8 cellular contexts compared by ENCODE assay signal in genomic region chr2:226792155-226792871, GRCh38. TPM values are rescaled to one million over a fixed set of nuclear protein-coding genes. Genes with fewer than 3 reads are reported as not detected.
DNase-seq lines count a peak whose midpoint lies in the region; ATAC-seq and TF ChIP-seq lines count a peak whose summit lies in the region.

No MANE protein-coding gene starts in this region.

- 23% methylated on average over 7 of the region's 7 CpGs for WGBS in liver

- peaks cover 45 to 66% (median 58%) of the 10 kb centered on the region in 10 experiments for H3K4me1 ChIP-seq in BLaER1 treated with 17β-estradiol and CSF1 and Interleukin-3, amounts not matched to agents 10 nM and 100 nM
- H3K4me1 ChIP-seq in HUES48 (ENCODE audit: control insufficient read depth, insufficient read depth, low read length) (peaks cover 47% of the 10 kb centered on the region), liver (ENCODE audit: control insufficient read depth in 4 of 4, insufficient read depth in 4 of 4, low read length in 3 of 4) (peaks cover 4 to 68% (median 42%) of the 10 kb centered on the region in 4 donors), upper lobe of right lung (peaks cover 20% of the 10 kb centered on the region)

- no peak for DNase-seq in astrocyte of the cerebellum (ENCODE audit: low read depth)
- no peak for DNase-seq in upper lobe of right lung
- DNase-seq in GM03348 (ENCODE audit: low spot score) = no peak
- DNase-seq in GF-D8 (lab: John Stamatoyannopoulos, UW) = no peak

- ATAC-seq in upper lobe of right lung (no peak), GM18867 (IDR thresholded peaks at IDR 0.05; ENCODE audit: unreplicated experiment) (no peak)

- H3K36me3 ChIP-seq in BLaER1 treated with 17β-estradiol and CSF1 and Interleukin-3, amounts not matched to agents 10 nM and 100 nM = 0 out of 22 replicates have a peak, but pooled peaks cover 0 to 6% (median 0%) of the 10 kb centered on the region in 11 experiments
- H3K36me3 ChIP-seq in HUES48 (ENCODE audit: control insufficient read depth, insufficient read depth, low read length) (peaks cover 31% of the 10 kb centered on the region), liver (ENCODE audit: control insufficient read depth in 4 of 4, insufficient read depth in 3 of 4, low read depth in 1 of 4, low read length in 3 of 4) (no peaks in the 10 kb centered on the region), upper lobe of right lung (no peaks in the 10 kb centered on the region)

- peaks cover 0 to 5% (median 0%) of the 10 kb centered on the region in 11 experiments; a peak in 1 of 22 replicates for H3K9me3 ChIP-seq in BLaER1 treated with 17β-estradiol and CSF1 and Interleukin-3, amounts not matched to agents 10 nM and 100 nM (replicated peaks in 1 of 11)
- no peaks in the 10 kb centered on the region for H3K9me3 ChIP-seq in HUES48 (ENCODE audit: control insufficient read depth, insufficient read depth, low read length)
- no peaks in the 10 kb centered on the region for H3K9me3 ChIP-seq in liver (ENCODE audit: control insufficient read depth in 4 of 4, low read length in 3 of 4)
- H3K9me3 ChIP-seq in upper lobe of right lung = no peaks in the 10 kb centered on the region

- H3K4me2 ChIP-seq in BLaER1 treated with 17β-estradiol and CSF1 and Interleukin-3, amounts not matched to agents 10 nM and 100 nM = peak overlapping the region; percentile 58 to 99 (median 84)

- H3K27ac ChIP-seq in BLaER1 treated with 17β-estradiol and CSF1 and Interleukin-3, amounts not matched to agents 10 nM and 100 nM = peak overlapping the region; percentile 77 to 97 (median 92); a peak in 21 of 22 replicates
- H3K27ac ChIP-seq in HUES48 (ENCODE audit: low read depth, low read length) (peak overlapping the region; percentile 91), liver (ENCODE audit: low read depth in 1 of 2, low read length in 2 of 2) (peak overlapping the region; percentile 95 to 99), upper lobe of right lung (peak overlapping the region; percentile 92)

- no peak for TF ChIP-seq CTCF in astrocyte of the cerebellum (IDR thresholded peaks at IDR 0.05; ENCODE audit: low read depth, low read length, missing control alignments)
- TF ChIP-seq CTCF in liver (IDR thresholded peaks at IDR 0.05; ENCODE audit: low read depth, low read length, missing input control) = no peak
- no peak for TF ChIP-seq CTCF in upper lobe of right lung (IDR thresholded peaks at IDR 0.05)

- H3K4me3 ChIP-seq in BLaER1 treated with 17β-estradiol and CSF1 and Interleukin-3, amounts not matched to agents 10 nM and 100 nM = peak overlapping the region; percentile 61 to 76 (median 63)
- peak overlapping the region; percentile 71 for H3K4me3 ChIP-seq in HUES48 (ENCODE audit: low read depth, low read length)
- peak overlapping the region; percentile 88 for H3K4me3 ChIP-seq in astrocyte of the cerebellum (ENCODE audit: low read depth, low read length)
- H3K4me3 ChIP-seq in liver (ENCODE audit: low read depth in 1 of 3, low read length in 3 of 3) = peak overlapping the region; percentile 61 to 71 (median 61)
- peak overlapping the region; percentile 71 for H3K4me3 ChIP-seq in upper lobe of right lung

- peaks cover 0 to 43% (median 0%) of the 10 kb centered on the region in 11 experiments; a peak in 4 of 22 replicates for H3K27me3 ChIP-seq in BLaER1 treated with 17β-estradiol and CSF1 and Interleukin-3, amounts not matched to agents 10 nM and 100 nM
- H3K27me3 ChIP-seq in HUES48 (ENCODE audit: control insufficient read depth, insufficient read depth, low read length) (no peaks in the 10 kb centered on the region), liver (ENCODE audit: control insufficient read depth in 4 of 4, insufficient read depth in 4 of 4, low read length in 3 of 4) (no peaks in the 10 kb centered on the region), upper lobe of right lung (no peaks in the 10 kb centered on the region)

- H4K20me1 ChIP-seq in BLaER1 treated with 17β-estradiol and CSF1 and Interleukin-3, amounts not matched to agents 10 nM and 100 nM = peaks cover 0 to 22% (median 7%) of the 10 kb centered on the region in 11 experiments; a peak in 9 of 22 replicates

- in situ Hi-C loops in astrocyte of the cerebellum (cut with HindIII; ENCODE audit: low sequenced_read_pairs) = loop anchor here (25.0 kb wide), 3 partner anchors 580 to 1130 kb away; no protein-coding TSS in a partner anchor

- peak overlapping the region; percentile 86 to 93 (median 89) for H3K9ac ChIP-seq in BLaER1 treated with 17β-estradiol and CSF1 and Interleukin-3, amounts not matched to agents 10 nM and 100 nM
- H3K9ac ChIP-seq in HUES48 (ENCODE audit: low read depth, low read length) (peak overlapping the region; percentile 60), liver (ENCODE audit: low read depth in 1 of 2, low read length in 2 of 2) (peak overlapping the region; percentile 72 to 77)

- intact Hi-C loops in upper lobe of right lung (cut with DNase I) = loop anchor here (10.0 kb wide), 1 partner anchor 148 kb away; no protein-coding TSS in a partner anchor

- no peak for TF ChIP-seq RAD21 in liver (IDR thresholded peaks at IDR 0.05)

TF ChIP-seq in liver, 16 proteins besides CTCF, POLR2A, EP300 and RAD21:
- TF ChIP-seq MAX (IDR thresholded peaks at IDR 0.05) = no peak
- TF ChIP-seq SP1 (IDR thresholded peaks at IDR 0.05) = peak; percentile 30
- peak; percentile 51 for TF ChIP-seq REST (IDR thresholded peaks at IDR 0.05)
- peak; percentile 65 to 68 for TF ChIP-seq RXRA (IDR thresholded peaks at IDR 0.05)
- peak; percentile 16 to 20 for TF ChIP-seq HNF4A (conservative IDR thresholded peaks at IDR 0.05)

RNA-seq across cellular contexts. Expression of gene IRS1, which starts 7.3 kb away (rescaled TPM):
- total RNA-seq in liver (10 to 100 TPM in 1 of 2 donors, 1 to 10 TPM in 1; 8.3 to 11.6 TPM), upper lobe of right lung (10.6 TPM)
- 1 to 10 TPM; 7.4 to 8.9 TPM for polyA plus RNA-seq in liver

RNA-seq across cellular contexts. Expression of gene RHBDD1, which starts 43.5 kb away (rescaled TPM):
- total RNA-seq in liver (10 to 100 TPM; 22.6 to 45.8 TPM), upper lobe of right lung (38.4 TPM)
- polyA plus RNA-seq in liver = 1 to 10 TPM; 8.5 to 9.6 TPM
